In the genomic region with DNA sequence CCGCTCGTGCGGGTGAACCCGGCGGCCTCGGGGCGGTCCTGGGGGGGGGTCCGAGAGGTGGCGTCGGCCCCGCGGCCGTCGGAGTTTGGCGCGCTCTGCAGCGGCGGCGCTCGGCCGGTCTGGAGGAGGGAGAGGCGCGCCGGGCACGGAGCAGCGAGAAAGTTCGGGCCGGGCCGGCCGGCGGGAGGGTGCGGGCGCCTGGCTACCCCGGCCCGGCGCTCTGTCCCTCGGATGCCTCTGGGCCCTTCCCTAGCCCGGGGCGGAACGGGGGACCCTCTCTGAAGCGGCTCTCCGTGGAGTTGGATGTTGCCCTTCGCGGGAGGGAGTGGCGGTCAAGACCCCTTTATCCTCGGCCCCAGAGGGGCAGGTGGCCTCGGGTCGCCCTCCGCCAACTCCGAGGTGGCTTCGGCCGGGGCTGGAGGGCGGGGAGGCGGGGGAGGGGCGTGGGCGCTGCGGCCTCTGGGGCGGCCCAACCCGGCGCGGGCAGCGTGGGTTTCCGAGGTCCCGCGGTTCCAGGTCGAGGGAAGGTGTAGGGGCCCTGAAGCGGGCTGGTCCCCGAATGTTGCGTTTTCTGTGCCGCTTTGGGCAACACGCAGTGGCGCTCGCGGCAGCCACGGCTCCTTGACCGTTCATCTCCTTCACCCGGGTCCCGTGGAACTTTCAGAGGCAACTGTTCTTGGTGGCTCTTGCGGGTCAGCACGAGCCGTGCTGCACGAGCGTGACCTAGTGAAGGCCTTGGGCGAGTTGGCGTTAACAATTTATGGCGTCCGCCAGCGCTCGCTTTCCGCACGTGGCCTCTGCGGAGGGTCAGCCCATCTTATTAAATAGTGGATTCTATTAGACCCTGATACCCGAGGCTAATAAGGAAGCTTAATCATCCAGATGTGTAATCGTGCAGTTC, we compare ENCODE assay signal across 8 cellular contexts. TPM values are rescaled to one million over a fixed set of nuclear protein-coding genes. Genes with fewer than 3 reads are reported as not detected.
A peak's percentile ranks its signal among the peaks of the same experiment; 100 is the strongest.
DNase-seq lines count a peak whose midpoint lies in the region; ATAC-seq and TF ChIP-seq lines count a peak whose summit lies in the region.

No MANE protein-coding gene starts in this region.

- H3K4me1 Mint-ChIP-seq in activated CD8-positive, alpha-beta memory T cell treated with anti-CD3 and anti-CD28 coated beads, Interleukin-2, amount 10 ng/mL, durations not matched to agents 7 days and 5 days, result peaks cover 9% of the 10 kb centered on the region
- H3K4me1 Mint-ChIP-seq in nephron, result peaks cover 19% of the 10 kb centered on the region

- peak overlapping the region; percentile 70 for H2AFZ ChIP-seq in ACC112 (ENCODE audit: low read length, unreplicated experiment)

- no peaks in the 10 kb centered on the region for H3K4me1 ChIP-seq in ACC112 (ENCODE audit: control insufficient read depth, insufficient read depth, low read length, unreplicated experiment)

- peak overlapping the region; percentile 53 for H3K4me3 Mint-ChIP-seq in activated CD8-positive, alpha-beta memory T cell treated with anti-CD3 and anti-CD28 coated beads, Interleukin-2, amount 10 ng/mL, durations not matched to agents 7 days and 5 days
- H3K4me3 Mint-ChIP-seq in nephron, result peak overlapping the region; percentile 84 to 91 (median 90)

- H3K36me3 ChIP-seq in ACC112 (ENCODE audit: insufficient read depth, low read length), result no peaks in the 10 kb centered on the region

- H3K27me3 ChIP-seq in ACC112 (ENCODE audit: insufficient read depth, low read length), result peaks cover 31% of the 10 kb centered on the region

- no peak for DNase-seq in activated CD8-positive, alpha-beta memory T cell treated with anti-CD3 and anti-CD28 coated beads, Interleukin-2, amount 10 ng/mL, durations not matched to agents 7 days and 5 days
- DNase-seq in fibroblast of villous mesenchyme (ENCODE audit: low read depth), result no peak
- no peak for DNase-seq in DMS153 treated with DMSO at 0.1 percent for 48 hours (lab: John Stamatoyannopoulos, UW; ENCODE audit: unreplicated experiment)
- DNase-seq in cerebellar nuclear complex (lab: John Stamatoyannopoulos, UW), result no peak

- no peak overlapping the region for H3K27ac ChIP-seq in ACC112 (ENCODE audit: low read depth, low read length)

- H3K36me3 Mint-ChIP-seq in activated CD8-positive, alpha-beta memory T cell treated with anti-CD3 and anti-CD28 coated beads, Interleukin-2, amount 10 ng/mL, durations not matched to agents 7 days and 5 days, result peaks cover 3% of the 10 kb centered on the region
- peaks cover 13% of the 10 kb centered on the region for H3K36me3 Mint-ChIP-seq in nephron (ENCODE audit: low read depth)

- ATAC-seq in GM18909 (IDR thresholded peaks at IDR 0.05; ENCODE audit: poor library complexity, unreplicated experiment) (peak; percentile 32), HG03159 (IDR thresholded peaks at IDR 0.05; ENCODE audit: unreplicated experiment) (peak; percentile 30)
- ATAC-seq in activated CD8-positive, alpha-beta memory T cell treated with anti-CD3 and anti-CD28 coated beads, Interleukin-2, amount 10 ng/mL, durations not matched to agents 7 days and 5 days, result peak; percentile 27

- no peaks in the 10 kb centered on the region for H3K9me3 Mint-ChIP-seq in activated CD8-positive, alpha-beta memory T cell treated with anti-CD3 and anti-CD28 coated beads, Interleukin-2, amount 10 ng/mL, durations not matched to agents 7 days and 5 days (ENCODE audit: low read depth)
- H3K9me3 Mint-ChIP-seq in nephron, result no peaks in the 10 kb centered on the region

- H3K27me3 Mint-ChIP-seq in activated CD8-positive, alpha-beta memory T cell treated with anti-CD3 and anti-CD28 coated beads, Interleukin-2, amount 10 ng/mL, durations not matched to agents 7 days and 5 days, result peaks cover 43% of the 10 kb centered on the region
- peaks cover 42% of the 10 kb centered on the region for H3K27me3 Mint-ChIP-seq in nephron (ENCODE audit: low read depth)

- TF ChIP-seq CTCF in fibroblast of villous mesenchyme (IDR thresholded peaks at IDR 0.05; ENCODE audit: insufficient read depth, low read depth, low read length), result no peak
- no peak for TF ChIP-seq CTCF in nephron (IDR thresholded peaks at IDR 0.05; ENCODE audit: unreplicated experiment in 3 of 3)

- no peak overlapping the region for H3K27ac Mint-ChIP-seq in activated CD8-positive, alpha-beta memory T cell treated with anti-CD3 and anti-CD28 coated beads, Interleukin-2, amount 10 ng/mL, durations not matched to agents 7 days and 5 days
- peak overlapping the region in 2 of 3 experiments; percentile 1 to 3 for H3K27ac Mint-ChIP-seq in nephron

- no peaks in the 10 kb centered on the region for H3K79me2 ChIP-seq in ACC112 (ENCODE audit: control insufficient read depth, insufficient read depth, low read length, unreplicated experiment)

- H3K4me3 ChIP-seq in ACC112 (ENCODE audit: low read depth, low read length) (peak overlapping the region; percentile 73), fibroblast of villous mesenchyme (ENCODE audit: low read depth, low read length) (peak overlapping the region; percentile 55)

- CTCF ChIA-PET in activated CD8-positive, alpha-beta memory T cell treated with anti-CD3 and anti-CD28 coated beads, Interleukin-2, amount 10 ng/mL, durations not matched to agents 7 days and 5 days (lab: Charles Lee), result interaction anchor here (0.6 to 1.8 kb wide), 2 partner anchors 34 to 56 kb away, joined by 3 to 5 read pairs; no protein-coding TSS in a partner anchor

RNA-seq across cellular contexts. Expression of a gene that starts 0.7 kb away (rescaled TPM):
- total RNA-seq in activated CD8-positive, alpha-beta memory T cell treated with anti-CD3 and anti-CD28 coated beads, Interleukin-2, amount 10 ng/mL, durations not matched to agents 7 days and 5 days, result 1 to 10 TPM; 5.0 to 6.1 TPM
- total RNA-seq in fibroblast of villous mesenchyme, result 35.4 and 43.2 TPM in 2 replicates
